Comparison of ENCODE assay signal across 1 cellular context in genomic region chr12:22525426-22525825, GRCh38.
TF ChIP-seq lines count a peak whose summit lies in the region.

No MANE protein-coding gene starts in this region.

TF ChIP-seq in SK-N-SH, 30 proteins besides CTCF, POLR2A, EP300 and RAD21 (continued from another document):
- TF ChIP-seq REST (IDR thresholded peaks at IDR 0.05; ENCODE audit: low read depth, low read length), result no peak
- TF ChIP-seq CHD2 (IDR thresholded peaks at IDR 0.05; ENCODE audit: low read length, partially characterized antibody), result no peak
- TF ChIP-seq MXI1 (IDR thresholded peaks at IDR 0.05; ENCODE audit: low read depth, low read length), result no peak
- TF ChIP-seq TEAD4 (IDR thresholded peaks at IDR 0.05; ENCODE audit: borderline replicate concordance, insufficient read depth), result no peak
- TF ChIP-seq NRF1 (IDR thresholded peaks at IDR 0.05; ENCODE audit: low read depth, low read length), result no peak
- TF ChIP-seq FOSL2 (IDR thresholded peaks at IDR 0.05; ENCODE audit: borderline replicate concordance, low read depth), result peak; percentile 20; the same call in 1 of the 2 replicates
- no peak for TF ChIP-seq GABPA (IDR thresholded peaks at IDR 0.05; ENCODE audit: low read depth)
- TF ChIP-seq POLR2AphosphoS5 (IDR thresholded peaks at IDR 0.05; ENCODE audit: low read depth, low read length), result no peak
- no peak for TF ChIP-seq ELF1 (IDR thresholded peaks at IDR 0.05)
- no peak for TF ChIP-seq RCOR1 (IDR thresholded peaks at IDR 0.05; ENCODE audit: low read length)
- TF ChIP-seq MEF2A (IDR thresholded peaks at IDR 0.05; ENCODE audit: borderline replicate concordance, low read depth), result no peak
- TF ChIP-seq TAF1 (IDR thresholded peaks at IDR 0.05; ENCODE audit: borderline replicate concordance, low read depth, low read length), result no peak
- TF ChIP-seq NFIC (IDR thresholded peaks at IDR 0.05; ENCODE audit: borderline replicate concordance), result no peak
- TF ChIP-seq, protein P1, sequence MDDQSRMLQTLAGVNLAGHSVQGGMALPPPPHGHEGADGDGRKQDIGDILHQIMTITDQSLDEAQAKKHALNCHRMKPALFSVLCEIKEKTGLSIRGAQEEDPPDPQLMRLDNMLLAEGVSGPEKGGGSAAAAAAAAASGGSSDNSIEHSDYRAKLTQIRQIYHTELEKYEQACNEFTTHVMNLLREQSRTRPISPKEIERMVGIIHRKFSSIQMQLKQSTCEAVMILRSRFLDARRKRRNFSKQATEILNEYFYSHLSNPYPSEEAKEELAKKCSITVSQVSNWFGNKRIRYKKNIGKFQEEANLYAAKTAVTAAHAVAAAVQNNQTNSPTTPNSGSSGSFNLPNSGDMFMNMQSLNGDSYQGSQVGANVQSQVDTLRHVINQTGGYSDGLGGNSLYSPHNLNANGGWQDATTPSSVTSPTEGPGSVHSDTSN (IDR thresholded peaks at IDR 0.05), result peak; percentile 88
- peak; percentile 53; the same call in 1 of the 2 replicates for TF ChIP-seq TCF12 (IDR thresholded peaks at IDR 0.05)
- no peak for TF ChIP-seq YY1 (IDR thresholded peaks at IDR 0.05; ENCODE audit: low read depth)
- TF ChIP-seq RFX5 (IDR thresholded peaks at IDR 0.05; ENCODE audit: low read length), result no peak
- peak; percentile 45 for TF ChIP-seq JUND (IDR thresholded peaks at IDR 0.05)
TF ChIP-seq in SK-N-SH: peak in this region for 4.
